ENCODE assay signal across 15 cellular contexts in genomic region chr11:121567988-121568387, GRCh38.
DNase-seq lines count a peak whose midpoint lies in the region; ATAC-seq, FAIRE-seq and TF ChIP-seq lines count a peak whose summit lies in the region.
"Had no signal": no experiment of that assay in that cellular context is flagged by ENCODE, and none has a peak within 500 bp of the region (broad histone marks: within the 10 kb centered on the region; RNA-seq: fewer than 3 reads in every experiment).

No MANE protein-coding gene starts in this region.

- ATAC-seq in T-helper 17 cell = no peak
- ATAC-seq in HepG2 = no peak
- no peak for ATAC-seq in psoas muscle
- ATAC-seq: Panc1, SK-N-SH treated with all-trans-retinoic acid at 6 μM for 48 hours had no signal

- no peak overlapping the region for H3K4me2 ChIP-seq in HepG2 (ENCODE audit: low read depth, low read length)

- peaks cover 14% of the 10 kb centered on the region for H3K36me3 Mint-ChIP-seq in T-helper 17 cell (ENCODE audit: low read depth)

- TF ChIP-seq CTCF in HepG2 (CRISPR knock-in tag; IDR thresholded peaks at IDR 0.05) = no peak
- TF ChIP-seq CTCF in psoas muscle (IDR thresholded peaks at IDR 0.05) = no peak
- no peak for TF ChIP-seq CTCF in thyroid gland (IDR thresholded peaks at IDR 0.05)

- WGBS in HepG2 (ENCODE audit: low lambda C conversion rate) = 86% methylated on average over 3 of the region's 3 CpGs
- WGBS in psoas muscle, 3 donors = 77 to 83% (median 78%) methylated on average over 3 of the region's 3 CpGs
- WGBS in thyroid gland, 2 donors = 85 to 87% methylated on average over 3 of the region's 3 CpGs

- peaks cover 51% of the 10 kb centered on the region for H3K4me1 ChIP-seq in HepG2 (ENCODE audit: insufficient read depth, low read length)
- no peaks in the 10 kb centered on the region for H3K4me1 ChIP-seq in psoas muscle
- peaks cover 24 to 29% of the 10 kb centered on the region in 2 donors for H3K4me1 ChIP-seq in thyroid gland
- H3K4me1 ChIP-seq: BE2C had no signal

- DNase-seq in Daoy (ENCODE audit: low read depth) = peak; percentile 19
- DNase-seq in HT1080 (ENCODE audit: low read depth) = peak; percentile 20
- DNase-seq in T-helper 17 cell = no peak
- no peak for DNase-seq in HepG2 (ENCODE audit: low spot score)
- no peak for DNase-seq in psoas muscle
- no peak for DNase-seq in NCI-H526 treated with DMSO at 0.1 percent for 48 hours (lab: John Stamatoyannopoulos, UW)
- DNase-seq in thyroid gland = no peak
- DNase-seq: BE2C; CD8-positive, alpha-beta memory T cell; H7; NCI-H1048; NCI-H345; Right ventricle myocardium superior had no signal

- TF ChIP-seq EP300 in HepG2 (IDR thresholded peaks at IDR 0.05; ENCODE audit: low read depth in 2 of 2, low read length in 2 of 2) (no peak), HepG2 (CRISPR knock-in tag; IDR thresholded peaks at IDR 0.05; ENCODE audit: borderline replicate concordance) (no peak)

- intact Hi-C loops in HepG2 (cut with micrococcal nuclease; ENCODE audit: unreplicated experiment) = no loop called here
- intact Hi-C loops in psoas muscle (cut with DNase I) = no loop called here
- intact Hi-C loops in thyroid gland (cut with DNase I) = no loop called here

- in situ Hi-C loops in HepG2 (cut with HindIII; ENCODE audit: extremely low pct_ligation_motif_present, low pct_unique_long_range_greater_than_20kb) = no loop called here

- H3K9ac ChIP-seq in HepG2 (ENCODE audit: insufficient read depth, low read depth, low read length) = no peak overlapping the region

- H3K4me3 ChIP-seq in HepG2 (replicated peaks in 1 of 3; ENCODE audit: insufficient read depth in 1 of 3, low read depth in 2 of 3, low read length in 3 of 3) = no peak overlapping the region
- no peak overlapping the region for H3K4me3 ChIP-seq in psoas muscle
- no peak overlapping the region for H3K4me3 ChIP-seq in thyroid gland (replicated peaks in 1 of 3)

- no peaks in the 10 kb centered on the region for H3K27me3 Mint-ChIP-seq in T-helper 17 cell

- no peak for FAIRE-seq in HepG2 (lab: Jason Lieb, UNC)

- peak overlapping the region; percentile 77 for H3K27ac Mint-ChIP-seq in T-helper 17 cell

- H2AFZ ChIP-seq in HepG2 (ENCODE audit: low read length) = no peak overlapping the region

- H3K4me3 Mint-ChIP-seq in T-helper 17 cell = no peak overlapping the region
- H3K4me3 Mint-ChIP-seq: CD8-positive, alpha-beta memory T cell had no signal

- peaks cover 5% of the 10 kb centered on the region for H3K79me2 ChIP-seq in HepG2 (ENCODE audit: insufficient read depth, low read length)

- H3K27me3 ChIP-seq in HepG2 (ENCODE audit: control insufficient read depth in 1 of 2, insufficient read depth in 2 of 2, low read length in 2 of 2) (no peaks in the 10 kb centered on the region), psoas muscle (ENCODE audit: insufficient read depth in 3 of 3, low read length in 2 of 3) (peaks cover 0 to 5% (median 0%) of the 10 kb centered on the region in 3 donors), thyroid gland (no peaks in the 10 kb centered on the region)
- H3K27me3 ChIP-seq: BE2C had no signal

- H3K4me1 Mint-ChIP-seq in T-helper 17 cell = peaks cover 10% of the 10 kb centered on the region

- H3K27ac ChIP-seq in HepG2 (ENCODE audit: extremely low read length, insufficient read depth, low read length) (peak overlapping the region; percentile 33), psoas muscle (no peak overlapping the region), thyroid gland (no peak overlapping the region)

- H3K36me3 ChIP-seq in HepG2 (replicated peaks in 1 of 2; ENCODE audit: control insufficient read depth in 1 of 2, insufficient read depth in 2 of 2, low read length in 2 of 2) (peaks cover 28 to 57% of the 10 kb centered on the region in 2 experiments), psoas muscle (ENCODE audit: insufficient read depth in 1 of 2, low read depth in 1 of 2) (no peaks in the 10 kb centered on the region), thyroid gland (no peaks in the 10 kb centered on the region)
- H3K36me3 ChIP-seq: BE2C had no signal

- no TSS peak for BruUV-seq in HepG2 (replicated peaks; lab: Mats Ljungman, UMichigan)

- no peak for TF ChIP-seq RAD21 in HepG2 (CRISPR knock-in tag; IDR thresholded peaks at IDR 0.05)

- CTCF ChIA-PET in HepG2 (lab: Yijun Ruan, JAX; ENCODE audit: low intra/inter-chr PET ratio, low total read pairs) = no interaction called here

- H4K20me1 ChIP-seq in HepG2 (ENCODE audit: insufficient read depth, low read length) = no peaks in the 10 kb centered on the region

- H3K9me3 ChIP-seq in T-helper 17 cell (ENCODE audit: control insufficient read depth, low read length, poor library complexity, severe bottlenecking) (no peaks in the 10 kb centered on the region), HepG2 (ENCODE audit: low read length) (no peaks in the 10 kb centered on the region), psoas muscle (no peaks in the 10 kb centered on the region), thyroid gland (no peaks in the 10 kb centered on the region)
- H3K9me3 ChIP-seq: BE2C had no signal

- TF ChIP-seq POLR2A in HepG2 (IDR thresholded peaks at IDR 0.05; ENCODE audit: insufficient read depth in 1 of 2, low read depth in 2 of 2, low read length in 2 of 2) (no peak), thyroid gland (IDR thresholded peaks at IDR 0.05) (no peak)

- POLR2A ChIA-PET in HepG2 (lab: Yijun Ruan, JAX) = no interaction called here

TF ChIP-seq in HepG2, 621 proteins besides CTCF, POLR2A, EP300 and RAD21 (continues in another document):
- no peak for TF ChIP-seq HES4 (CRISPR knock-in tag; IDR thresholded peaks at IDR 0.05; ENCODE audit: borderline replicate concordance)
- TF ChIP-seq PITX1 (CRISPR knock-in tag; IDR thresholded peaks at IDR 0.05) = no peak
- TF ChIP-seq MIER2 (CRISPR knock-in tag; IDR thresholded peaks at IDR 0.05) = no peak
- no peak for TF ChIP-seq TCF7L2 (IDR thresholded peaks at IDR 0.05; ENCODE audit: low read depth, low read length)
- TF ChIP-seq NR3C1 (CRISPR knock-in tag; IDR thresholded peaks at IDR 0.05) = no peak
- no peak for TF ChIP-seq BCL3 (CRISPR knock-in tag; IDR thresholded peaks at IDR 0.05)
- no peak for TF ChIP-seq ZKSCAN1 (IDR thresholded peaks at IDR 0.05; ENCODE audit: low read length)
- TF ChIP-seq PHF20 (CRISPR knock-in tag; IDR thresholded peaks at IDR 0.05) = no peak
- no peak for TF ChIP-seq SETDB1 (CRISPR knock-in tag; IDR thresholded peaks at IDR 0.05; ENCODE audit: borderline replicate concordance)
- no peak for TF ChIP-seq RAD51 (IDR thresholded peaks at IDR 0.05; ENCODE audit: borderline replicate concordance)
- TF ChIP-seq TCF12 (IDR thresholded peaks at IDR 0.05) = no peak
- no peak for TF ChIP-seq TCF12 (CRISPR knock-in tag; IDR thresholded peaks at IDR 0.05)
- TF ChIP-seq ZNF468 (CRISPR knock-in tag; IDR thresholded peaks at IDR 0.05) = no peak
- no peak for TF ChIP-seq ZZZ3 (CRISPR knock-in tag; IDR thresholded peaks at IDR 0.05; ENCODE audit: borderline replicate concordance)
- TF ChIP-seq ZNF12 (CRISPR knock-in tag; IDR thresholded peaks at IDR 0.05) = no peak
- no peak for TF ChIP-seq KLF11 (CRISPR knock-in tag; IDR thresholded peaks at IDR 0.05)
- no peak for TF ChIP-seq ZNF343 (CRISPR knock-in tag; IDR thresholded peaks at IDR 0.05)
- peak; percentile 82; the same call in 1 of the 2 replicates for TF ChIP-seq SIX1 (CRISPR knock-in tag; IDR thresholded peaks at IDR 0.05; ENCODE audit: borderline replicate concordance)
- no peak for TF ChIP-seq NFIC (IDR thresholded peaks at IDR 0.05; ENCODE audit: low read length)
- no peak for TF ChIP-seq FOXA1 (IDR thresholded peaks at IDR 0.05)
- 0 out of 2 replicates have a peak, but pooled peaks have one; percentile 26 for TF ChIP-seq FOXA1 (CRISPR knock-in tag; IDR thresholded peaks at IDR 0.05)
- no peak for TF ChIP-seq HOMEZ (CRISPR knock-in tag; IDR thresholded peaks at IDR 0.05; ENCODE audit: low read depth)
- 0 out of 2 replicates have a peak, but pooled peaks have one; percentile 7 for TF ChIP-seq HNF4A (CRISPR knock-in tag; IDR thresholded peaks at IDR 0.05)
- TF ChIP-seq ZNF446 (CRISPR knock-in tag; IDR thresholded peaks at IDR 0.05) = no peak
- TF ChIP-seq ZNF792 (CRISPR knock-in tag; IDR thresholded peaks at IDR 0.05) = no peak
- TF ChIP-seq ZNF296 (CRISPR knock-in tag; conservative IDR thresholded peaks at IDR 0.05) = no peak
- no peak for TF ChIP-seq PCBP1 (IDR thresholded peaks at IDR 0.05; ENCODE audit: borderline replicate concordance, low read depth, low read length)

Comparison
In these comparisons a context has a peak if more than half of its experiments do, and no peak if none do; other contexts are left out.
1. DNase-seq: peak in Daoy (single experiment) and HT1080 (single experiment); none in T-helper 17 cell (0 of 3), HepG2 (single experiment), psoas muscle (0 of 2), NCI-H526 treated with DMSO at 0.1 percent for 48 hours (single experiment) and thyroid gland (0 of 2).